Comparison of ENCODE assay signal across 8 cellular contexts in the genomic region with DNA sequence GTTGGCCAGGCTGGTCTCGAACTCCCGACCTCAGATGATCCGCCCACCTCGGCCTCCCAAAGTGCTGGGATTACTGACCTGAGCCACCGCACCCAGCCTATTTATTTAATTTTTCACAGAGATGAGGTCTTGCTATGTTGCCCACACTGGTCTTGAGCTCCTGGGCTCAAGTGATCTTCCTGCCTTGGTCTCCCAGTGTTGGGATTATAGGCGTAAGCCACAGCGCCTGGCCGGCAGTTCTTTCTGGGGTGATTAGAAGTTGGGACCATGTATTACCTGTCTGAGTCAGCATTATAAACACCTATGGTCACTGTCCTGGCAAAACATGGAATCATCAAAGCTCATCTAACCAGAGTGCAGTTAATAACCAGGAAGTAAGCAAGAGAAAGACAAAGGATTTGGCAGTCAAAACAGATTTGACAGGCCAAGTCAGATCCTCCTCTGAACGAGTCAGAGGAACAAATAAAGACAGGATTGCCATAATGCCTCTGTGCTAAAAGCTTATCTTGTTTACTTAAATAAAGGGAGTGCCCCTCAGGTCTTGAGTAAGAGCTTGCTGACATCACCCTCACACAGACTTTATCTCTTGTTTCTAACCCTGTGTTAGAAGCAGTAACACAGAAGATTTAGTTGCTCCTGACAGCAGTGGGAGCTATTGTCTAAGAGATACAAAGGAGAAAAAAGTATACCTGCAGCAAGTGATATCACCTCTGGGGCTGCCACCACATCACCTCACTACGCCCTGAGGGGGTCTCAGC. TPM values are rescaled to one million over a fixed set of nuclear protein-coding genes. Genes with fewer than 3 reads are reported as not detected.
A peak's percentile ranks its signal among the peaks of the same experiment; 100 is the strongest.
DNase-seq lines count a peak whose midpoint lies in the region; ATAC-seq, FAIRE-seq and TF ChIP-seq lines count a peak whose summit lies in the region.

No MANE protein-coding gene starts in this region.

- no peaks in the 10 kb centered on the region for H3K9me1 ChIP-seq in endothelial cell of umbilical vein (replicated peaks; ENCODE audit: control insufficient read depth, extremely low read depth, insufficient read depth, low read length)

- CTCF ChIA-PET in endothelial cell of umbilical vein (lab: Charles Lee) = interaction anchor here (0.6 to 1.7 kb wide), 12 partner anchors 10 to 114 kb away, joined by 3 to 9 read pairs (median 3); no protein-coding TSS in a partner anchor
- CTCF ChIA-PET in CD4-positive, alpha-beta memory T cell (lab: Charles Lee; ENCODE audit: partially characterized antibody) = interaction anchor here (1.3 kb wide), 1 partner anchor 9 kb away, joined by 4 read pairs; no protein-coding TSS in a partner anchor

- H3K9me3 ChIP-seq in endothelial cell of umbilical vein (replicated peaks; ENCODE audit: control insufficient read depth, insufficient read depth, low read length) (no peaks in the 10 kb centered on the region), pancreas (no peaks in the 10 kb centered on the region)
- no peaks in the 10 kb centered on the region for H3K9me3 ChIP-seq in CD4-positive, alpha-beta memory T cell (ENCODE audit: control insufficient read depth in 1 of 2, low read length in 2 of 2)

- H3K4me3 Mint-ChIP-seq in CD4-positive, alpha-beta memory T cell = peak overlapping the region in 1 of 8 donors; percentile 6

- dilution Hi-C loops in endothelial cell of umbilical vein (cut with MboI; ENCODE audit: extremely low pct_ligation_motif_present, low sequenced_read_pairs) = no loop called here

- WGBS in pancreas, 2 donors = 77 to 81% methylated on average over 10 of the region's 10 CpGs

- TF ChIP-seq POLR2A in endothelial cell of umbilical vein (IDR thresholded peaks at IDR 0.05; ENCODE audit: low read depth, low read length) = no peak

- no peaks in the 10 kb centered on the region for H3K9me3 Mint-ChIP-seq in CD4-positive, alpha-beta memory T cell
- no peaks in the 10 kb centered on the region for H3K9me3 Mint-ChIP-seq in activated naive CD4-positive, alpha-beta T cell treated with anti-CD3 and anti-CD28 coated beads, Interleukin-2, amount 50 U/mL, for 72 hours

- no peaks in the 10 kb centered on the region for H4K20me1 ChIP-seq in endothelial cell of umbilical vein (replicated peaks; ENCODE audit: control insufficient read depth, extremely low read depth, insufficient read depth, low read length)

- no peak for TF ChIP-seq CTCF in endothelial cell of umbilical vein (IDR thresholded peaks at IDR 0.05; ENCODE audit: extremely low read depth in 1 of 2, insufficient read depth in 1 of 2, low read depth in 1 of 2, low read length in 2 of 2)
- no peak for TF ChIP-seq CTCF in pancreas (IDR thresholded peaks at IDR 0.05)
- TF ChIP-seq CTCF in GM13977 (IDR thresholded peaks at IDR 0.05; ENCODE audit: extremely low read depth, insufficient read depth, missing control alignments) = no peak

- DNase-seq in ELF-1 (ENCODE audit: low read depth, low spot score) (peak; percentile 49), NCI-H226 (peak; percentile 84), endothelial cell of umbilical vein (ENCODE audit: low read depth, low spot score) (peak; percentile 67), pancreas (peak in 2 of 6 donors; percentile 33 to 35), GM13977 (ENCODE audit: low spot score) (no peak), NCI-H446 treated with DMSO at 0.1 percent for 48 hours (lab: John Stamatoyannopoulos, UW) (no peak)
- no peak for DNase-seq in CD4-positive, alpha-beta memory T cell
- DNase-seq in activated naive CD4-positive, alpha-beta T cell treated with anti-CD3 and anti-CD28 coated beads, Interleukin-2, amount 50 U/mL, for 72 hours (ENCODE audit: low spot score in 2 of 2) = no peak

- FAIRE-seq in endothelial cell of umbilical vein (lab: Jason Lieb, UNC) = peak; percentile 90
- FAIRE-seq in pancreas (lab: Jason Lieb, UNC) = peak; percentile 41

- H3K36me3 ChIP-seq in endothelial cell of umbilical vein (ENCODE audit: control insufficient read depth in 2 of 2, extremely low read depth in 1 of 2, insufficient read depth in 2 of 2, low read length in 2 of 2) (no peaks in the 10 kb centered on the region), pancreas (no peaks in the 10 kb centered on the region)
- H3K36me3 ChIP-seq in CD4-positive, alpha-beta memory T cell (ENCODE audit: insufficient read depth, low read length) = peaks cover 12% of the 10 kb centered on the region

- H3K27ac ChIP-seq in endothelial cell of umbilical vein (ENCODE audit: insufficient read depth, low read depth, low read length) = peak overlapping the region; percentile 62
- H3K27ac ChIP-seq in pancreas = peak overlapping the region in 2 of 4 donors; percentile 30 to 54
- no peak overlapping the region for H3K27ac ChIP-seq in CD4-positive, alpha-beta memory T cell (ENCODE audit: low read depth, low read length)

- H3K79me2 ChIP-seq in endothelial cell of umbilical vein (ENCODE audit: control insufficient read depth, insufficient read depth, low read length) = no peaks in the 10 kb centered on the region

- H3K4me1 Mint-ChIP-seq in CD4-positive, alpha-beta memory T cell = peaks cover 0 to 5% (median 0%) of the 10 kb centered on the region in 4 donors

- H2AFZ ChIP-seq in endothelial cell of umbilical vein (ENCODE audit: low read depth, low read length) = no peak overlapping the region

- intact Hi-C loops in endothelial cell of umbilical vein (cut with micrococcal nuclease) = no loop called here
- intact Hi-C loops in pancreas (cut with DNase I) = no loop called here
- intact Hi-C loops in CD4-positive, alpha-beta memory T cell (cut with micrococcal nuclease) = no loop called here

- in situ Hi-C loops in GM13977 (cut with MboI; ENCODE audit: low pct_unique_long_range_greater_than_20kb, low sequenced_read_pairs, unreplicated experiment) = no loop called here

- no peak overlapping the region for H3K4me3 ChIP-seq in endothelial cell of umbilical vein (replicated peaks in 1 of 3; ENCODE audit: insufficient read depth in 1 of 3, low read depth in 1 of 3, low read length in 3 of 3)
- no peak overlapping the region for H3K4me3 ChIP-seq in pancreas
- H3K4me3 ChIP-seq in CD4-positive, alpha-beta memory T cell (ENCODE audit: low read length in 2 of 2) = no peak overlapping the region

- no peaks in the 10 kb centered on the region for H3K27me3 Mint-ChIP-seq in CD4-positive, alpha-beta memory T cell

- peak overlapping the region in 1 of 7 donors; percentile 29 for H3K27ac Mint-ChIP-seq in CD4-positive, alpha-beta memory T cell
- peak overlapping the region in 1 of 2 donors; percentile 72 for H3K27ac Mint-ChIP-seq in activated naive CD4-positive, alpha-beta T cell treated with anti-CD3 and anti-CD28 coated beads, Interleukin-2, amount 50 U/mL, for 72 hours

- H3K27me3 ChIP-seq in endothelial cell of umbilical vein (ENCODE audit: control insufficient read depth in 2 of 2, insufficient read depth in 2 of 2, low read length in 2 of 2) (no peaks in the 10 kb centered on the region), pancreas (no peaks in the 10 kb centered on the region)
- no peaks in the 10 kb centered on the region for H3K27me3 ChIP-seq in CD4-positive, alpha-beta memory T cell (ENCODE audit: insufficient read depth, low read length)

- BruUV-seq in endothelial cell of umbilical vein (replicated peaks; lab: Mats Ljungman, UMichigan) = no TSS peak

- ATAC-seq in pancreas = peak; percentile 86 to 92 (median 90)
- no peak for ATAC-seq in activated naive CD4-positive, alpha-beta T cell treated with anti-CD3 and anti-CD28 coated beads, Interleukin-2, amount 50 U/mL, for 72 hours

- H3K4me2 ChIP-seq in endothelial cell of umbilical vein (ENCODE audit: insufficient read depth, low read length) = peak overlapping the region; percentile 26

- peaks cover 21 to 54% of the 10 kb centered on the region in 2 donors for H3K36me3 Mint-ChIP-seq in CD4-positive, alpha-beta memory T cell
- peaks cover 0 to 10% of the 10 kb centered on the region in 2 donors for H3K36me3 Mint-ChIP-seq in activated naive CD4-positive, alpha-beta T cell treated with anti-CD3 and anti-CD28 coated beads, Interleukin-2, amount 50 U/mL, for 72 hours

- peaks cover 49% of the 10 kb centered on the region for H3K4me1 ChIP-seq in endothelial cell of umbilical vein (ENCODE audit: control insufficient read depth, extremely low read depth, insufficient read depth, low read length)
- H3K4me1 ChIP-seq in pancreas = peaks cover 5 to 25% (median 5%) of the 10 kb centered on the region in 3 donors
- H3K4me1 ChIP-seq in CD4-positive, alpha-beta memory T cell (ENCODE audit: insufficient read depth, low read length) = peaks cover 17% of the 10 kb centered on the region

- POLR2A ChIA-PET in endothelial cell of umbilical vein (lab: Charles Lee) = interaction anchor here (1.1 kb wide), 1 partner anchor 28 kb away, joined by 3 read pairs; no protein-coding TSS in a partner anchor
- POLR2A ChIA-PET in CD4-positive, alpha-beta memory T cell (lab: Charles Lee; ENCODE audit: partially characterized antibody) = no interaction called here

- H3K9ac ChIP-seq in endothelial cell of umbilical vein (replicated peaks; ENCODE audit: extremely low read depth, insufficient read depth, low read length) = no peak overlapping the region

TF ChIP-seq in endothelial cell of umbilical vein, 7 proteins besides CTCF, POLR2A, EP300 and RAD21 (continues in another document):
- TF ChIP-seq, protein P1, sequence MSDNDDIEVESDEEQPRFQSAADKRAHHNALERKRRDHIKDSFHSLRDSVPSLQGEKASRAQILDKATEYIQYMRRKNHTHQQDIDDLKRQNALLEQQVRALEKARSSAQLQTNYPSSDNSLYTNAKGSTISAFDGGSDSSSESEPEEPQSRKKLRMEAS (IDR thresholded peaks at IDR 0.05; ENCODE audit: insufficient read depth, insufficient read length) = no peak
- TF ChIP-seq JUN (IDR thresholded peaks at IDR 0.05; ENCODE audit: borderline replicate concordance, insufficient read depth, insufficient read length, low read depth) (peak; percentile 70), MYC (IDR thresholded peaks at IDR 0.05; ENCODE audit: low read depth, low read length) (no peak), EZH2 (IDR thresholded peaks at IDR 0.05; ENCODE audit: borderline replicate concordance, low read depth, low read length, severe bottlenecking) (no peak), GATA2 (IDR thresholded peaks at IDR 0.05; ENCODE audit: insufficient read depth, insufficient read length, low read depth, low read length) (peak; percentile 95)

RNA-seq across cellular contexts. Expression of a gene that starts 3.7 kb away (rescaled TPM):
- 0.25 and 1.8 TPM in 2 replicates for total RNA-seq in endothelial cell of umbilical vein
- 0.72 and 0.94 TPM in 2 replicates for polyA plus RNA-seq in endothelial cell of umbilical vein
- polyA plus RNA-seq in endothelial cell of umbilical vein (2011; cell fraction: cytosol; rRNA removed) = 2.2 and 3.8 TPM in 2 replicates
- 1.5 and 1.7 TPM in 2 replicates for polyA plus RNA-seq in endothelial cell of umbilical vein (2011; cell fraction: nucleus; rRNA removed)
- 1.7 and 17.0 TPM in 2 replicates for polyA plus RNA-seq in endothelial cell of umbilical vein (2012)
- polyA minus RNA-seq in endothelial cell of umbilical vein = 0.74 and 1.3 TPM in 2 replicates
- polyA minus RNA-seq in endothelial cell of umbilical vein (2011; cell fraction: cytosol; rRNA and poly(A)+ RNA removed) = not detected
- polyA minus RNA-seq in endothelial cell of umbilical vein (2011; cell fraction: nucleus; rRNA and poly(A)+ RNA removed) = 0.29 and 0.43 TPM in 2 replicates
- under 1 TPM in 5 of 6 donors, not detected in 1; 0.09 to 0.35 (median 0.12) TPM for total RNA-seq in pancreas
- polyA plus RNA-seq in pancreas = under 1 TPM; 0.21 to 0.30 TPM
- total RNA-seq in CD4-positive, alpha-beta memory T cell = not detected
- polyA plus RNA-seq in CD4-positive, alpha-beta memory T cell = under 1 TPM; 0.07 to 0.29 TPM
- not detected for total RNA-seq in activated naive CD4-positive, alpha-beta T cell treated with anti-CD3 and anti-CD28 coated beads, Interleukin-2, amount 50 U/mL, for 72 hours

Comparison
In these comparisons a context has a peak if more than half of its experiments do, and no peak if none do; other contexts are left out.
1. DNase-seq: peak in ELF-1 (single experiment), NCI-H226 (single experiment) and endothelial cell of umbilical vein (single experiment); none in GM13977 (single experiment), CD4-positive, alpha-beta memory T cell (0 of 5), activated naive CD4-positive, alpha-beta T cell treated with anti-CD3 and anti-CD28 coated beads, Interleukin-2, amount 50 U/mL, for 72 hours (0 of 2) and NCI-H446 treated with DMSO at 0.1 percent for 48 hours (single experiment).
2. ATAC-seq: peak in pancreas (4 of 4); none in activated naive CD4-positive, alpha-beta T cell treated with anti-CD3 and anti-CD28 coated beads, Interleukin-2, amount 50 U/mL, for 72 hours (0 of 2).